In genomic region chr19:14167594-14168138, GRCh38 we compare ENCODE assay signal across 1 cellular context.
A peak's percentile ranks its signal among the peaks of the same experiment; 100 is the strongest.
TF ChIP-seq lines count a peak whose summit lies in the region.

No MANE protein-coding gene starts in this region.

TF ChIP-seq in GM12878, 131 proteins besides CTCF, POLR2A, EP300 and RAD21:
- TF ChIP-seq RCOR1 (conservative IDR thresholded peaks at IDR 0.05; ENCODE audit: low read depth, low read length): no peak
- TF ChIP-seq USF1 (IDR thresholded peaks at IDR 0.05; ENCODE audit: borderline replicate concordance, extremely low read length, insufficient read depth, low read depth, low read length): no peak
- peak in 1 of 2 experiments; percentile 34; a peak in 1 of 4 replicates for TF ChIP-seq BHLHE40 (IDR thresholded peaks at IDR 0.05; ENCODE audit: borderline replicate concordance in 1 of 2, low read depth in 2 of 2, low read length in 1 of 2)
- TF ChIP-seq BCLAF1 (IDR thresholded peaks at IDR 0.05): no peak
